1 cellular context compared by ENCODE assay signal in genomic region chr1:161054805-161055204, GRCh38.
TF ChIP-seq lines count a peak whose summit lies in the region.

No MANE protein-coding gene starts in this region.

TF ChIP-seq in GM23338, 12 proteins besides CTCF, POLR2A, EP300 and RAD21:
- TF ChIP-seq STAT1 (IDR thresholded peaks at IDR 0.05; ENCODE audit: unreplicated experiment) (no peak), JUNB (IDR thresholded peaks at IDR 0.05; ENCODE audit: unreplicated experiment) (no peak), ZNF331 (CRISPR knock-in tag; IDR thresholded peaks at IDR 0.05; ENCODE audit: low read depth) (no peak), ETS1 (IDR thresholded peaks at IDR 0.05) (no peak), POLR2AphosphoS5 (IDR thresholded peaks at IDR 0.05; ENCODE audit: low read depth) (no peak), EZH2phosphoT487 (IDR thresholded peaks at IDR 0.05; ENCODE audit: unreplicated experiment) (no peak), ZNF114 (CRISPR knock-in tag; IDR thresholded peaks at IDR 0.05) (no peak), CREB1 (CRISPR knock-in tag; IDR thresholded peaks at IDR 0.05; ENCODE audit: low read depth) (no peak), EZH2 (IDR thresholded peaks at IDR 0.05; ENCODE audit: low read depth, unreplicated experiment) (no peak), NANOG (IDR thresholded peaks at IDR 0.05; ENCODE audit: borderline replicate concordance) (no peak), ZNF462 (CRISPR knock-in tag; IDR thresholded peaks at IDR 0.05) (no peak)
- TF ChIP-seq, protein P1, sequence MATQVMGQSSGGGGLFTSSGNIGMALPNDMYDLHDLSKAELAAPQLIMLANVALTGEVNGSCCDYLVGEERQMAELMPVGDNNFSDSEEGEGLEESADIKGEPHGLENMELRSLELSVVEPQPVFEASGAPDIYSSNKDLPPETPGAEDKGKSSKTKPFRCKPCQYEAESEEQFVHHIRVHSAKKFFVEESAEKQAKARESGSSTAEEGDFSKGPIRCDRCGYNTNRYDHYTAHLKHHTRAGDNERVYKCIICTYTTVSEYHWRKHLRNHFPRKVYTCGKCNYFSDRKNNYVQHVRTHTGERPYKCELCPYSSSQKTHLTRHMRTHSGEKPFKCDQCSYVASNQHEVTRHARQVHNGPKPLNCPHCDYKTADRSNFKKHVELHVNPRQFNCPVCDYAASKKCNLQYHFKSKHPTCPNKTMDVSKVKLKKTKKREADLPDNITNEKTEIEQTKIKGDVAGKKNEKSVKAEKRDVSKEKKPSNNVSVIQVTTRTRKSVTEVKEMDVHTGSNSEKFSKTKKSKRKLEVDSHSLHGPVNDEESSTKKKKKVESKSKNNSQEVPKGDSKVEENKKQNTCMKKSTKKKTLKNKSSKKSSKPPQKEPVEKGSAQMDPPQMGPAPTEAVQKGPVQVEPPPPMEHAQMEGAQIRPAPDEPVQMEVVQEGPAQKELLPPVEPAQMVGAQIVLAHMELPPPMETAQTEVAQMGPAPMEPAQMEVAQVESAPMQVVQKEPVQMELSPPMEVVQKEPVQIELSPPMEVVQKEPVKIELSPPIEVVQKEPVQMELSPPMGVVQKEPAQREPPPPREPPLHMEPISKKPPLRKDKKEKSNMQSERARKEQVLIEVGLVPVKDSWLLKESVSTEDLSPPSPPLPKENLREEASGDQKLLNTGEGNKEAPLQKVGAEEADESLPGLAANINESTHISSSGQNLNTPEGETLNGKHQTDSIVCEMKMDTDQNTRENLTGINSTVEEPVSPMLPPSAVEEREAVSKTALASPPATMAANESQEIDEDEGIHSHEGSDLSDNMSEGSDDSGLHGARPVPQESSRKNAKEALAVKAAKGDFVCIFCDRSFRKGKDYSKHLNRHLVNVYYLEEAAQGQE (IDR thresholded peaks at IDR 0.05; ENCODE audit: unreplicated experiment), result no peak
